14 cellular contexts compared by ENCODE assay signal in genomic region chr19:33227242-33227650, GRCh38. TPM values are rescaled to one million over a fixed set of nuclear protein-coding genes. Genes with fewer than 3 reads are reported as not detected.
DNase-seq lines count a peak whose midpoint lies in the region; ATAC-seq and TF ChIP-seq lines count a peak whose summit lies in the region.
"Had no signal": no experiment of that assay in that cellular context is flagged by ENCODE, and none has a peak within 500 bp of the region (broad histone marks: within the 10 kb centered on the region; RNA-seq: fewer than 3 reads in every experiment).

No MANE protein-coding gene starts in this region.

- TF ChIP-seq POLR2A in tibial nerve (IDR thresholded peaks at IDR 0.05), result no peak

- H3K27me3 Mint-ChIP-seq in natural killer cell (ENCODE audit: low read depth in 2 of 2), result peaks cover 43 to 47% of the 10 kb centered on the region in 2 donors

- peaks cover 16% of the 10 kb centered on the region for H3K36me3 Mint-ChIP-seq in natural killer cell

- TF ChIP-seq EP300 in tibial nerve (IDR thresholded peaks at IDR 0.05), result no peak

- H3K27ac ChIP-seq in left ventricle myocardium inferior (replicated peaks) (no peak overlapping the region), coronary artery (no peak overlapping the region), tibial nerve (no peak overlapping the region)
- H3K27ac ChIP-seq: epithelial cell of prostate had no signal

- H3K27me3 ChIP-seq in left ventricle myocardium inferior (ENCODE audit: low read depth), result peaks cover 100% of the 10 kb centered on the region
- H3K27me3 ChIP-seq in tibial nerve, result peaks cover 0 to 64% of the 10 kb centered on the region in 2 donors

- H3K36me3 ChIP-seq in left ventricle myocardium inferior (peaks cover 5% of the 10 kb centered on the region), tibial nerve (no peaks in the 10 kb centered on the region)

- intact Hi-C loops in left ventricle myocardium inferior (cut with micrococcal nuclease) (no loop called here), cardiac septum (cut with DNase I) (no loop called here), natural killer cell (cut with micrococcal nuclease) (no loop called here)

- WGBS in tibial nerve, 2 donors, result 13 to 36% methylated on average over 6 to 18 of the region's 18 CpGs

- no peak overlapping the region for H3K27ac Mint-ChIP-seq in natural killer cell
- H3K27ac Mint-ChIP-seq: activated CD4-positive, alpha-beta memory T cell treated with anti-CD3 and anti-CD28 coated beads for 36 hours had no signal

- ATAC-seq in natural killer cell (no peak), HG02759 (IDR thresholded peaks at IDR 0.05; ENCODE audit: unreplicated experiment) (no peak)

- H3K4me1 ChIP-seq in left ventricle myocardium inferior, result peaks cover 14% of the 10 kb centered on the region
- peaks cover 0 to 24% (median 6%) of the 10 kb centered on the region in 4 donors for H3K4me1 ChIP-seq in tibial nerve

- peaks cover 30% of the 10 kb centered on the region for H3K9me3 ChIP-seq in left ventricle myocardium inferior (replicated peaks)
- H3K9me3 ChIP-seq in tibial nerve, result peaks cover 0 to 36% (median 7%) of the 10 kb centered on the region in 4 donors

- H3K4me3 ChIP-seq in left ventricle myocardium inferior (peak overlapping the region; percentile 41), coronary artery (peak overlapping the region; percentile 58), tibial nerve (peak overlapping the region in 1 of 4 donors; percentile 34)

- no peak for DNase-seq in left ventricle myocardium inferior
- DNase-seq in cardiac septum (ENCODE audit: low spot score), result no peak
- DNase-seq in coronary artery (ENCODE audit: low spot score), result no peak
- DNase-seq in natural killer cell, result no peak
- no peak for DNase-seq in NCI-H2107 (lab: John Stamatoyannopoulos, UW)
- no peak for DNase-seq in tibial nerve (ENCODE audit: low spot score in 2 of 2)
- no peak for DNase-seq in COR-L47 (lab: John Stamatoyannopoulos, UW)
- DNase-seq: activated CD4-positive, alpha-beta memory T cell treated with anti-CD3 and anti-CD28 coated beads for 36 hours; GDM1; NCI-H1694 treated with DMSO at 0.1 percent for 48 hours; NK-92 treated with Interleukin-12 subunit alpha and Interleukin-12 subunit beta, amount 100 ng/mL, for 24 hours had no signal

- TF ChIP-seq CTCF in left ventricle myocardium inferior (IDR thresholded peaks at IDR 0.05; ENCODE audit: borderline replicate concordance) (no peak), coronary artery (IDR thresholded peaks at IDR 0.05) (no peak), natural killer cell (IDR thresholded peaks at IDR 0.05) (no peak), tibial nerve (IDR thresholded peaks at IDR 0.05) (no peak)

- peaks cover 7 to 9% of the 10 kb centered on the region in 2 donors for H3K4me1 Mint-ChIP-seq in natural killer cell

- peaks cover 6 to 11% of the 10 kb centered on the region in 2 donors for H3K9me3 Mint-ChIP-seq in natural killer cell

- H3K4me3 Mint-ChIP-seq in natural killer cell, result peak overlapping the region; percentile 76

RNA-seq across cellular contexts. Expression of gene SLC7A10, which starts 1.6 kb away (rescaled TPM):
- not detected for total RNA-seq in left ventricle myocardium inferior
- total RNA-seq in cardiac septum, result not detected
- not detected for total RNA-seq in natural killer cell
- 10 to 100 TPM in 3 of 4 donors, 1 to 10 TPM in 1; 4.3 to 25.8 (median 13.2) TPM for total RNA-seq in tibial nerve
- total RNA-seq: activated CD4-positive, alpha-beta memory T cell treated with anti-CD3 and anti-CD28 coated beads for 36 hours; osteoblast had no signal

RNA-seq across cellular contexts. Expression of gene LRP3, which starts 33.1 kb away (rescaled TPM):
- total RNA-seq in left ventricle myocardium inferior, result 20.8 TPM
- 22.4 TPM for total RNA-seq in cardiac septum
- under 1 TPM in 2 of 3 donors, not detected in 1; 0.33 to 0.38 TPM for total RNA-seq in natural killer cell
- 10 to 100 TPM; 19.0 to 39.0 (median 30.2) TPM for total RNA-seq in tibial nerve

Comparison
In these comparisons a context has a peak if more than half of its experiments do, and no peak if none do; other contexts are left out.
1. RNA of gene LRP3, which starts 33.1 kb away (total RNA-seq): 19.0 to 39.0 TPM in tibial nerve, 22.4 TPM in cardiac septum (single experiment) and 20.8 TPM in left ventricle myocardium inferior (single experiment); 0.33 to 0.38 TPM in natural killer cell; every median in the first group is over 10 times any median in the second.